11 cellular contexts compared by ENCODE assay signal in the genomic region with DNA sequence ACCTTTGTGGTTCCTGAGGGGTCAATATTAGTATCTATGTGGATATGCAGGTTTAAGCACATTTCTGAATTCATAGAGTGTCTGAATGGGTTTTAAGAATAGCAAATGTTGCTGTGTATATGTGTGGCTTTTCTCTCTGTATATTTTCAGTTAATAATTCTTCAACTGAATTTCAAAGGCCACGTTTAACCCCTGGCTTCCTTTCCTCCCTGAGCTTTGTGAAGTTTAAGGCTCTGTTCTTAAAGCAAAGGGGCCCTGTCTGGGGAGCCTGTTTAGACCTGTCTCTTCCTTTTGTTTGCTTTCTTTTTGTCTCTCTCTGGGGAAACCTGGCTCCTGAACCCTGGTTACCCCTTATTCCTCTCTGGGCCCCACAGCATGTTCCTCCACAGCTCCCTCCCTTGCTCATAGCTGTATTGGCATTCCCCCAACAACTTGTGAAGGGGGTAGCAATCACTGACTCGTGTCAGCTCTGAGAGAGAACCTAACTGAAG.
A peak's percentile ranks its signal among the peaks of the same experiment; 100 is the strongest.
DNase-seq lines count a peak whose midpoint lies in the region; ATAC-seq and TF ChIP-seq lines count a peak whose summit lies in the region.
"Had no signal": no experiment of that assay in that cellular context is flagged by ENCODE, and none has a peak within 500 bp of the region (broad histone marks: within the 10 kb centered on the region; RNA-seq: fewer than 3 reads in every experiment).

No MANE protein-coding gene starts in this region.

- peak; percentile 77 for ATAC-seq in GM19043 (IDR thresholded peaks at IDR 0.05; ENCODE audit: low read depth, unreplicated experiment)
- ATAC-seq in HG02852 (IDR thresholded peaks at IDR 0.05; ENCODE audit: unreplicated experiment): peak; percentile 67
- ATAC-seq in WTC11: peak; percentile 36; the same call in 1 of the 2 replicates
- no peak for ATAC-seq in effector memory CD8-positive, alpha-beta T cell (replicated peaks)
- no peak for ATAC-seq in stimulated activated effector memory CD8-positive, alpha-beta T cell treated with anti-CD3 and anti-CD28 coated beads, Interleukin-12 subunit alpha, Interleukin-12 subunit beta, amount 100 ng/mL, for 72 hours
- no peak for ATAC-seq in lower lobe of right lung
- ATAC-seq in GM19328 (IDR thresholded peaks at IDR 0.05; ENCODE audit: unreplicated experiment): no peak

- no peaks in the 10 kb centered on the region for H3K27me3 Mint-ChIP-seq in WTC11 (ENCODE audit: low read depth)
- no peaks in the 10 kb centered on the region for H3K27me3 Mint-ChIP-seq in nephron progenitor cell (ENCODE audit: low read depth, poor library complexity)
- peaks cover 7 to 9% of the 10 kb centered on the region in 2 donors for H3K27me3 Mint-ChIP-seq in effector memory CD8-positive, alpha-beta T cell

- DNase-seq in WTC11 (ENCODE audit: low spot score) (no peak), nephron progenitor cell (peak; percentile 4), lower lobe of right lung (no peak)
- DNase-seq in effector memory CD8-positive, alpha-beta T cell: no peak
- DNase-seq in stimulated activated effector memory CD8-positive, alpha-beta T cell treated with anti-CD3 and anti-CD28 coated beads, Interleukin-12 subunit alpha, Interleukin-12 subunit beta, amount 100 ng/mL, for 72 hours (ENCODE audit: low spot score in 2 of 2): no peak
- DNase-seq: activated CD4-positive, alpha-beta T cell treated with anti-CD3 and anti-CD28 coated beads for 1 hour; NCI-H446 had no signal

- H3K36me3 Mint-ChIP-seq in WTC11 (no peaks in the 10 kb centered on the region), nephron progenitor cell (ENCODE audit: low read depth) (no peaks in the 10 kb centered on the region)
- peaks cover 3% of the 10 kb centered on the region for H3K36me3 Mint-ChIP-seq in effector memory CD8-positive, alpha-beta T cell (ENCODE audit: insufficient read depth)
- no peaks in the 10 kb centered on the region for H3K36me3 Mint-ChIP-seq in stimulated activated effector memory CD8-positive, alpha-beta T cell treated with anti-CD3 and anti-CD28 coated beads, Interleukin-12 subunit alpha, Interleukin-12 subunit beta, amount 100 ng/mL, for 72 hours

- POLR2A ChIA-PET in WTC11 (lab: Charles Lee): no interaction called here

- H3K4me3 ChIP-seq in lower lobe of right lung: no peak overlapping the region
- H3K4me3 ChIP-seq: thoracic aorta had no signal

- no peaks in the 10 kb centered on the region for H3K27me3 ChIP-seq in lower lobe of right lung (ENCODE audit: low read depth)

- H3K9me3 ChIP-seq in lower lobe of right lung: no peaks in the 10 kb centered on the region
- H3K9me3 ChIP-seq: thoracic aorta had no signal

- H3K4me1 ChIP-seq in lower lobe of right lung: no peaks in the 10 kb centered on the region

- H3K27ac ChIP-seq in lower lobe of right lung: no peak overlapping the region
- H3K27ac ChIP-seq: thoracic aorta had no signal

- no peak for TF ChIP-seq CTCF in WTC11 (IDR thresholded peaks at IDR 0.05)
- TF ChIP-seq CTCF in nephron progenitor cell (IDR thresholded peaks at IDR 0.05): no peak
- TF ChIP-seq CTCF in lower lobe of right lung (IDR thresholded peaks at IDR 0.05): no peak

- no peak overlapping the region for H3K4me3 Mint-ChIP-seq in WTC11
- peak overlapping the region; percentile 67 for H3K4me3 Mint-ChIP-seq in nephron progenitor cell
- H3K4me3 Mint-ChIP-seq in effector memory CD8-positive, alpha-beta T cell: no peak overlapping the region
- no peak overlapping the region for H3K4me3 Mint-ChIP-seq in stimulated activated effector memory CD8-positive, alpha-beta T cell treated with anti-CD3 and anti-CD28 coated beads, Interleukin-12 subunit alpha, Interleukin-12 subunit beta, amount 100 ng/mL, for 72 hours

- intact Hi-C loops in lower lobe of right lung (cut with DNase I): no loop called here

- CTCF ChIA-PET in WTC11 (lab: Charles Lee): interaction anchor here (1.3 to 1.7 kb wide), 2 partner anchors 40 to 75 kb away, joined by 3 to 13 read pairs; no protein-coding TSS in a partner anchor

- H3K27ac Mint-ChIP-seq in WTC11 (peak overlapping the region; percentile 89), nephron progenitor cell (peak overlapping the region; percentile 99)
- H3K27ac Mint-ChIP-seq in effector memory CD8-positive, alpha-beta T cell: no peak overlapping the region
- no peak overlapping the region for H3K27ac Mint-ChIP-seq in stimulated activated effector memory CD8-positive, alpha-beta T cell treated with anti-CD3 and anti-CD28 coated beads, Interleukin-12 subunit alpha, Interleukin-12 subunit beta, amount 100 ng/mL, for 72 hours

- peaks cover 19% of the 10 kb centered on the region for H3K4me1 Mint-ChIP-seq in WTC11
- H3K4me1 Mint-ChIP-seq in nephron progenitor cell: peaks cover 37% of the 10 kb centered on the region
- peaks cover 0 to 2% of the 10 kb centered on the region in 2 donors for H3K4me1 Mint-ChIP-seq in effector memory CD8-positive, alpha-beta T cell (ENCODE audit: low read depth in 2 of 2)
- H3K4me1 Mint-ChIP-seq in stimulated activated effector memory CD8-positive, alpha-beta T cell treated with anti-CD3 and anti-CD28 coated beads, Interleukin-12 subunit alpha, Interleukin-12 subunit beta, amount 100 ng/mL, for 72 hours: no peaks in the 10 kb centered on the region

- no peaks in the 10 kb centered on the region for H3K36me3 ChIP-seq in lower lobe of right lung
- H3K36me3 ChIP-seq: thoracic aorta had no signal

- H3K9me3 Mint-ChIP-seq in WTC11: no peaks in the 10 kb centered on the region
- H3K9me3 Mint-ChIP-seq in nephron progenitor cell: no peaks in the 10 kb centered on the region
- H3K9me3 Mint-ChIP-seq in effector memory CD8-positive, alpha-beta T cell: peaks cover 0 to 2% of the 10 kb centered on the region in 2 donors
- no peaks in the 10 kb centered on the region for H3K9me3 Mint-ChIP-seq in stimulated activated effector memory CD8-positive, alpha-beta T cell treated with anti-CD3 and anti-CD28 coated beads, Interleukin-12 subunit alpha, Interleukin-12 subunit beta, amount 100 ng/mL, for 72 hours

TF ChIP-seq in WTC11, 78 proteins besides CTCF, POLR2A, EP300 and RAD21:
- TF ChIP-seq CBFB (CRISPR knock-in tag; IDR thresholded peaks at IDR 0.05; ENCODE audit: low read depth): no peak
- no peak for TF ChIP-seq MXD4 (CRISPR knock-in tag; IDR thresholded peaks at IDR 0.05; ENCODE audit: borderline replicate concordance)
- TF ChIP-seq IRF2 (CRISPR knock-in tag; IDR thresholded peaks at IDR 0.05; ENCODE audit: borderline replicate concordance, low read depth): no peak
- TF ChIP-seq ZNF121 (CRISPR knock-in tag; IDR thresholded peaks at IDR 0.05): no peak
- no peak for TF ChIP-seq ESRRA (CRISPR knock-in tag; IDR thresholded peaks at IDR 0.05; ENCODE audit: borderline replicate concordance)
- TF ChIP-seq MYBL2 (CRISPR knock-in tag; IDR thresholded peaks at IDR 0.05): no peak
- TF ChIP-seq ATF1 (CRISPR knock-in tag; IDR thresholded peaks at IDR 0.05): no peak
- TF ChIP-seq, protein P1, sequence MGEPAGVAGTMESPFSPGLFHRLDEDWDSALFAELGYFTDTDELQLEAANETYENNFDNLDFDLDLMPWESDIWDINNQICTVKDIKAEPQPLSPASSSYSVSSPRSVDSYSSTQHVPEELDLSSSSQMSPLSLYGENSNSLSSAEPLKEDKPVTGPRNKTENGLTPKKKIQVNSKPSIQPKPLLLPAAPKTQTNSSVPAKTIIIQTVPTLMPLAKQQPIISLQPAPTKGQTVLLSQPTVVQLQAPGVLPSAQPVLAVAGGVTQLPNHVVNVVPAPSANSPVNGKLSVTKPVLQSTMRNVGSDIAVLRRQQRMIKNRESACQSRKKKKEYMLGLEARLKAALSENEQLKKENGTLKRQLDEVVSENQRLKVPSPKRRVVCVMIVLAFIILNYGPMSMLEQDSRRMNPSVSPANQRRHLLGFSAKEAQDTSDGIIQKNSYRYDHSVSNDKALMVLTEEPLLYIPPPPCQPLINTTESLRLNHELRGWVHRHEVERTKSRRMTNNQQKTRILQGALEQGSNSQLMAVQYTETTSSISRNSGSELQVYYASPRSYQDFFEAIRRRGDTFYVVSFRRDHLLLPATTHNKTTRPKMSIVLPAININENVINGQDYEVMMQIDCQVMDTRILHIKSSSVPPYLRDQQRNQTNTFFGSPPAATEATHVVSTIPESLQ (CRISPR knock-in tag; IDR thresholded peaks at IDR 0.05): no peak

Comparison
In these comparisons a context has a peak if more than half of its experiments do, and no peak if none do; other contexts are left out.
1. ATAC-seq: peak in GM19043 (single experiment), HG02852 (single experiment) and WTC11 (single experiment); none in effector memory CD8-positive, alpha-beta T cell (single experiment), stimulated activated effector memory CD8-positive, alpha-beta T cell treated with anti-CD3 and anti-CD28 coated beads, Interleukin-12 subunit alpha, Interleukin-12 subunit beta, amount 100 ng/mL, for 72 hours (single experiment), lower lobe of right lung (0 of 2) and GM19328 (single experiment).
2. H3K27ac Mint-ChIP-seq: peak in WTC11 (single experiment) and nephron progenitor cell (single experiment); none in effector memory CD8-positive, alpha-beta T cell (0 of 2) and stimulated activated effector memory CD8-positive, alpha-beta T cell treated with anti-CD3 and anti-CD28 coated beads, Interleukin-12 subunit alpha, Interleukin-12 subunit beta, amount 100 ng/mL, for 72 hours (single experiment).